9 cellular contexts compared by ENCODE assay signal in the genomic region with DNA sequence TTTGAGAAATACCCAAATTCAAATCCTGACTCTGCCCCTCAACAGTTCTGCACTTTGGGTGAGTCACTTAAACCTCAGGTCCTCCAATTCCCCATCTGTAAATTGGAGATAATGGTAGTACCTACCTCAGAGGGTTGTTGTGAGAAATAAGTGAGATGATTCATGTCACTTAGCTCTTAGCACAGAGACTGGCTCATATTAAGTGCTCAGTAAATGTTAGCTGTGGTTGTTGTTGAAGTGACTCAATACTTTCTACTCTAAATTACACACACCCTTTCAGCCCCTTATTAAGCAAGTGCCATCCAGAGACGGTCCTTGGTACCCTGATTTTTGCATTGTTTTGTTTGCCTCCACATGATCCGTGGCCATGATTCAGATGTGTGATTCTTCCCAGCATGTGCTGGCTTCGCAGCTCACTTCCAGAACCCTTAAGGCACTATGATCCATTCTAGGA. TPM values are rescaled to one million over a fixed set of nuclear protein-coding genes. Genes with fewer than 3 reads are reported as not detected.
DNase-seq lines count a peak whose midpoint lies in the region; ATAC-seq, FAIRE-seq and TF ChIP-seq lines count a peak whose summit lies in the region.
"Had no signal": no experiment of that assay in that cellular context is flagged by ENCODE, and none has a peak within 500 bp of the region (broad histone marks: within the 10 kb centered on the region; RNA-seq: fewer than 3 reads in every experiment).

No MANE protein-coding gene starts in this region.

- WGBS in psoas muscle, 3 donors = 69 to 89% (median 87%) methylated on average over 3 of the region's 3 CpGs

- peak; percentile 94 for FAIRE-seq in bronchial epithelial cell (lab: Jason Lieb, UNC)
- FAIRE-seq: D721Med had no signal

- no peak overlapping the region for H3K4me3 ChIP-seq in bronchial epithelial cell (ENCODE audit: low read depth, low read length)
- H3K4me3 ChIP-seq in psoas muscle = peak overlapping the region; percentile 64

- H3K4me1 ChIP-seq in psoas muscle = peaks cover 25% of the 10 kb centered on the region

- no peak for ATAC-seq in psoas muscle
- ATAC-seq in GM21619 (IDR thresholded peaks at IDR 0.05; ENCODE audit: unreplicated experiment) = no peak

- intact Hi-C loops in psoas muscle (cut with DNase I) = loop anchor here (5.0 kb wide), 2 partner anchors 41 to 106 kb away; no protein-coding TSS in a partner anchor

- H3K27me3 ChIP-seq in bronchial epithelial cell (ENCODE audit: control insufficient read depth, insufficient read depth, low read length) = no peaks in the 10 kb centered on the region
- no peaks in the 10 kb centered on the region for H3K27me3 ChIP-seq in psoas muscle (ENCODE audit: insufficient read depth in 3 of 3, low read length in 2 of 3)

- no peaks in the 10 kb centered on the region for H3K9me3 ChIP-seq in psoas muscle

- H3K27ac ChIP-seq in psoas muscle = peak overlapping the region; percentile 53

- DNase-seq in HCEC 1CT (peak; percentile 53), NCI-H226 (peak; percentile 73), bronchial epithelial cell (ENCODE audit: low read depth) (peak; percentile 96), psoas muscle (no peak), Ammon's horn (ENCODE audit: low spot score) (no peak), NCI-H748 treated with DMSO at 0.1 percent for 48 hours (lab: John Stamatoyannopoulos, UW) (no peak)
- DNase-seq: H7 had no signal

- TF ChIP-seq CTCF in bronchial epithelial cell (IDR thresholded peaks at IDR 0.05; ENCODE audit: insufficient read depth, low read length, severe bottlenecking) (no peak), psoas muscle (IDR thresholded peaks at IDR 0.05) (no peak)

- H3K36me3 ChIP-seq in bronchial epithelial cell (ENCODE audit: control insufficient read depth, insufficient read depth, low read length) (peaks cover 3% of the 10 kb centered on the region), psoas muscle (ENCODE audit: insufficient read depth in 1 of 2, low read depth in 1 of 2) (no peaks in the 10 kb centered on the region)

RNA-seq across cellular contexts. Expression of a gene that starts 5.3 kb away (rescaled TPM):
- total RNA-seq in bronchial epithelial cell = 3.7 and 6.3 TPM in 2 replicates
- 10 to 100 TPM; 23.5 to 64.1 (median 38.2) TPM for total RNA-seq in psoas muscle
- polyA plus RNA-seq in psoas muscle = 10 to 100 TPM in 2 of 3 donors, 1 to 10 TPM in 1; 1.1 to 24.3 (median 14.9) TPM

Comparison
In these comparisons a context has a peak if more than half of its experiments do, and no peak if none do; other contexts are left out.
1. DNase-seq: peak in HCEC 1CT (single experiment), NCI-H226 (single experiment) and bronchial epithelial cell (single experiment); none in psoas muscle (0 of 2), Ammon's horn (single experiment) and NCI-H748 treated with DMSO at 0.1 percent for 48 hours (single experiment).